Comparison of ENCODE assay signal across 8 cellular contexts in genomic region chrX:81201692-81202412, GRCh38. TPM values are rescaled to one million over a fixed set of nuclear protein-coding genes. Genes with fewer than 3 reads are reported as not detected.
DNase-seq lines count a peak whose midpoint lies in the region; ATAC-seq, FAIRE-seq and TF ChIP-seq lines count a peak whose summit lies in the region.

TSS of gene HMGN5 (minus strand) at chrX:81201913. CDS start at chrX:81121549, 80,364 bp downstream.
TSS of gene SH3BGRL (plus strand) at chrX:81202102. CDS start at chrX:81202201, 99 bp downstream.

- peak; percentile 83 for FAIRE-seq in GM19239 (lab: Jason Lieb, UNC)

- H3K4me2 ChIP-seq in BLaER1 treated with 17β-estradiol and CSF1 and Interleukin-3, amounts not matched to agents 10 nM and 100 nM: peak within 1 kb of the TSS; percentile 61 to 78 (median 71)

- peaks cover 0 to 23% (median 0%) of the 10 kb centered on the region in 10 experiments; a peak in 7 of 20 replicates for H3K4me1 ChIP-seq in BLaER1 treated with 17β-estradiol and CSF1 and Interleukin-3, amounts not matched to agents 10 nM and 100 nM

- DNase-seq in GM19239 (ENCODE audit: insufficient read length, low spot score) (peak; percentile 14), RPMI7951 (ENCODE audit: low read depth) (peak; percentile 86), fibroblast of the aortic adventitia (ENCODE audit: low read depth) (peak; percentile 90)
- DNase-seq in activated T-helper 9 cell treated with anti-CD3 and anti-CD28 coated beads, Interleukin-2, amount 50 U/mL, for 16 hours (ENCODE audit: low read depth): peak; percentile 43
- peak; percentile 79 for DNase-seq in natural killer cell treated with Interleukin-12 subunit alpha and Interleukin-12 subunit beta and Interleukin-15 and Interleukin-18, amount 100 ng/mL, for 72 hours (ENCODE audit: low spot score)
- peak; percentile 68 for DNase-seq in stimulated activated naive CD8-positive, alpha-beta T cell treated with anti-CD3 and anti-CD28 coated beads, Interleukin-15, Interleukin-2, amounts not matched to agents 100 U/mL and 50 U/mL, for 24 hours

- H3K36me3 ChIP-seq in BLaER1 treated with 17β-estradiol and CSF1 and Interleukin-3, amounts not matched to agents 10 nM and 100 nM: peaks cover 0 to 19% (median 0%) of the 10 kb centered on the region in 11 experiments; a peak in 6 of 22 replicates

- ATAC-seq in HG03457 (IDR thresholded peaks at IDR 0.05; ENCODE audit: unreplicated experiment): peak; percentile 93
- peak; percentile 98 to 100 for ATAC-seq in natural killer cell treated with Interleukin-12 subunit alpha and Interleukin-12 subunit beta and Interleukin-15 and Interleukin-18, amount 100 ng/mL, for 72 hours
- ATAC-seq in stimulated activated naive CD8-positive, alpha-beta T cell treated with anti-CD3 and anti-CD28 coated beads, Interleukin-15, Interleukin-2, amounts not matched to agents 100 U/mL and 50 U/mL, for 24 hours: peak; percentile 99

- no peak for TF ChIP-seq CTCF in fibroblast of the aortic adventitia (IDR thresholded peaks at IDR 0.05; ENCODE audit: insufficient read depth, low read length)

- H3K9me3 ChIP-seq in BLaER1 treated with 17β-estradiol and CSF1 and Interleukin-3, amounts not matched to agents 10 nM and 100 nM (replicated peaks in 1 of 11): peaks cover 0 to 17% (median 9%) of the 10 kb centered on the region in 11 experiments; a peak in 11 of 22 replicates

- no peaks in the 10 kb centered on the region for H3K9me3 Mint-ChIP-seq in natural killer cell treated with Interleukin-12 subunit alpha and Interleukin-12 subunit beta and Interleukin-15 and Interleukin-18, amount 100 ng/mL, for 72 hours

- peak within 1 kb of the TSS; percentile 89 to 96 for H3K27ac Mint-ChIP-seq in natural killer cell treated with Interleukin-12 subunit alpha and Interleukin-12 subunit beta and Interleukin-15 and Interleukin-18, amount 100 ng/mL, for 72 hours

- H3K9ac ChIP-seq in BLaER1 treated with 17β-estradiol and CSF1 and Interleukin-3, amounts not matched to agents 10 nM and 100 nM: peak within 1 kb of the TSS; percentile 79 to 96 (median 87)

- peaks cover 0 to under 1% of the 10 kb centered on the region in 2 donors for H3K27me3 Mint-ChIP-seq in natural killer cell treated with Interleukin-12 subunit alpha and Interleukin-12 subunit beta and Interleukin-15 and Interleukin-18, amount 100 ng/mL, for 72 hours

- H4K20me1 ChIP-seq in BLaER1 treated with 17β-estradiol and CSF1 and Interleukin-3, amounts not matched to agents 10 nM and 100 nM: peaks cover 0 to 15% (median 0%) of the 10 kb centered on the region in 11 experiments; a peak in 2 of 22 replicates

- peak within 1 kb of the TSS; percentile 75 to 98 (median 89) for H3K27ac ChIP-seq in BLaER1 treated with 17β-estradiol and CSF1 and Interleukin-3, amounts not matched to agents 10 nM and 100 nM

- H3K36me3 Mint-ChIP-seq in natural killer cell treated with Interleukin-12 subunit alpha and Interleukin-12 subunit beta and Interleukin-15 and Interleukin-18, amount 100 ng/mL, for 72 hours: peaks cover 5% of the 10 kb centered on the region

- H3K27me3 ChIP-seq in BLaER1 treated with 17β-estradiol and CSF1 and Interleukin-3, amounts not matched to agents 10 nM and 100 nM: peaks cover 16 to 76% (median 53%) of the 10 kb centered on the region in 11 experiments; a peak in 21 of 22 replicates

- H3K4me3 Mint-ChIP-seq in natural killer cell treated with Interleukin-12 subunit alpha and Interleukin-12 subunit beta and Interleukin-15 and Interleukin-18, amount 100 ng/mL, for 72 hours: peak within 1 kb of the TSS; percentile 97

- H3K4me3 ChIP-seq in BLaER1 treated with 17β-estradiol and CSF1 and Interleukin-3, amounts not matched to agents 10 nM and 100 nM: peak within 1 kb of the TSS; percentile 48 to 73 (median 68)
- H3K4me3 ChIP-seq in fibroblast of the aortic adventitia (ENCODE audit: low read depth, low read length): peak within 1 kb of the TSS; percentile 79

- H3K4me1 Mint-ChIP-seq in natural killer cell treated with Interleukin-12 subunit alpha and Interleukin-12 subunit beta and Interleukin-15 and Interleukin-18, amount 100 ng/mL, for 72 hours (ENCODE audit: low read depth in 2 of 2): peaks cover 21 to 36% of the 10 kb centered on the region in 2 donors

RNA-seq across cellular contexts. Expression of gene HMGN5, which starts in this region (rescaled TPM):
- 1.2 and 3.4 TPM in 2 replicates for total RNA-seq in RPMI7951 (2014; rRNA removed; shearing (Covaris generic))
- total RNA-seq in fibroblast of the aortic adventitia (ENCODE audit: low replicate concordance): 2.0 TPM in 2 replicates
- total RNA-seq in natural killer cell treated with Interleukin-12 subunit alpha and Interleukin-12 subunit beta and Interleukin-15 and Interleukin-18, amount 100 ng/mL, for 72 hours: 1 to 10 TPM; 1.5 to 3.3 TPM

RNA-seq across cellular contexts. Expression of gene SH3BGRL, which starts in this region (rescaled TPM):
- total RNA-seq in RPMI7951 (2014; rRNA removed; shearing (Covaris generic)): 98.4 and 122 TPM in 2 replicates
- 132 TPM in 2 replicates for total RNA-seq in fibroblast of the aortic adventitia (ENCODE audit: low replicate concordance)
- total RNA-seq in natural killer cell treated with Interleukin-12 subunit alpha and Interleukin-12 subunit beta and Interleukin-15 and Interleukin-18, amount 100 ng/mL, for 72 hours: 10 to 100 TPM; 31.5 to 67.1 TPM

Comparison
In these comparisons a context has a peak if more than half of its experiments do, and no peak if none do; other contexts are left out.
1. Peak in every context shown above with its lines: DNase-seq, ATAC-seq, H3K4me3 ChIP-seq and H3K27ac ChIP-seq.
2. DNase-seq: peak in every context shown above with its lines; median percentile 90 in fibroblast of the aortic adventitia; 86 in RPMI7951; 79 in natural killer cell treated with Interleukin-12 subunit alpha and Interleukin-12 subunit beta and Interleukin-15 and Interleukin-18, amount 100 ng/mL, for 72 hours; 68 in stimulated activated naive CD8-positive, alpha-beta T cell treated with anti-CD3 and anti-CD28 coated beads, Interleukin-15, Interleukin-2, amounts not matched to agents 100 U/mL and 50 U/mL, for 24 hours; 43 in activated T-helper 9 cell treated with anti-CD3 and anti-CD28 coated beads, Interleukin-2, amount 50 U/mL, for 16 hours; 14 in GM19239.